Comparison of ENCODE assay signal across 1 cellular context in the genomic region with DNA sequence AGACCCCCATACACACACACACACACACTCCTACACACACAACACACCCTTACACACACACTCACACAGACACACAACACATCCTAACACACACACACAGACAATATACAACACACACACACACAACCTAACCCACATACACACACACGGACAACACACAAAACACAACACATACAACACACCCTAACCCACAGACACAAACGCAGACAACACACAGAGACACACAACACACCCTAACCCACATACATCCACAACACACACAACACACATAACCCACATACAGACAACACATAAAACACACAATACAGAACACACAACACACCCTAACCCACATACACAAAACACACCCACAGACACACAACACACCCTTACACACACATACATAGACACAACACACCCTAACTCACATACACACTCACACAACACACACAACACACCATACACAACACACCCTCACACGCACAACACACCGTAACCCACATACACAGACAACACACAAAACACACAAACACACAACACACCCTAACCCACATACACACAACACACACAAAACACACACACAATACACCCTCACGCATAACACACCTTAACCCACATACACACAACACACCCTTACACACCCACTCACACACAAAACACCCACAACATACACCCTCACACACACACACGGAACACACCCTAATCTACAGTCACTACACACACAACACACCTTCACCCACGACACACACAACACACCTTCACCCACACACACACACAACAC.
TF ChIP-seq lines count a peak whose summit lies in the region.

No MANE protein-coding gene starts in this region.

TF ChIP-seq in A549, 52 proteins besides CTCF, POLR2A, EP300 and RAD21 (continued from another document):
- TF ChIP-seq REST (IDR thresholded peaks at IDR 0.05) (no peak), ZC3H11A (IDR thresholded peaks at IDR 0.05) (no peak), E2F6 (IDR thresholded peaks at IDR 0.05; ENCODE audit: borderline replicate concordance, low read depth) (no peak), PHF8 (IDR thresholded peaks at IDR 0.05; ENCODE audit: borderline replicate concordance, low read depth) (no peak), KDM1A (IDR thresholded peaks at IDR 0.05; ENCODE audit: low read depth) (no peak)
- TF ChIP-seq, protein P1, sequence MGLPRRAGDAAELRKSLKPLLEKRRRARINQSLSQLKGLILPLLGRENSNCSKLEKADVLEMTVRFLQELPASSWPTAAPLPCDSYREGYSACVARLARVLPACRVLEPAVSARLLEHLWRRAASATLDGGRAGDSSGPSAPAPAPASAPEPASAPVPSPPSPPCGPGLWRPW (IDR thresholded peaks at IDR 0.05) = no peak
TF ChIP-seq in A549: peak in this region for 0.
